In genomic region chr3:100048248-100048647, GRCh38 we compare ENCODE assay signal across 14 cellular contexts.
DNase-seq lines count a peak whose midpoint lies in the region; TF ChIP-seq lines count a peak whose summit lies in the region.
"Had no signal": no experiment of that assay in that cellular context is flagged by ENCODE, and none has a peak within 500 bp of the region (broad histone marks: within the 10 kb centered on the region; RNA-seq: fewer than 3 reads in every experiment).

No MANE protein-coding gene starts in this region.

- H3K27ac Mint-ChIP-seq in type B pancreatic cell = no peak overlapping the region
- H3K27ac Mint-ChIP-seq: activated CD4-positive, alpha-beta T cell treated with anti-CD3 and anti-CD28 coated beads, Interleukin-2, amount 10 ng/mL, durations not matched to agents 7 days and 5 days had no signal

- TF ChIP-seq CTCF in osteoblast (IDR thresholded peaks at IDR 0.05; ENCODE audit: extremely low read depth, low read depth, low read length) (no peak), type B pancreatic cell (conservative IDR thresholded peaks at IDR 0.05) (no peak)

- H3K9me2 ChIP-seq in Karpas-422 (replicated peaks; ENCODE audit: insufficient read depth, low read length) = no peaks in the 10 kb centered on the region

- H3K9ac ChIP-seq in BLaER1 = peak overlapping the region; percentile 43
- peak overlapping the region; percentile 40 for H3K9ac ChIP-seq in Karpas-422 (ENCODE audit: low read length)
- H3K9ac ChIP-seq in duodenal mucosa (ENCODE audit: low read depth in 1 of 2, low read length in 2 of 2) = peak overlapping the region in 1 of 2 donors; percentile 4

- H4K20me1 ChIP-seq in BLaER1 (no peaks in the 10 kb centered on the region), Karpas-422 (ENCODE audit: insufficient read depth, low read depth, low read length) (peaks cover 19% of the 10 kb centered on the region; the same call in 1 of the 2 replicates), osteoblast (ENCODE audit: insufficient read depth, low read length) (no peaks in the 10 kb centered on the region)

- H3K36me3 ChIP-seq in BLaER1 (no peaks in the 10 kb centered on the region), Karpas-422 (ENCODE audit: insufficient read depth, low read length) (no peaks in the 10 kb centered on the region), duodenal mucosa (ENCODE audit: control insufficient read depth in 1 of 2, insufficient read depth in 2 of 2, low read length in 2 of 2) (no peaks in the 10 kb centered on the region), osteoblast (ENCODE audit: insufficient read depth, low read length) (no peaks in the 10 kb centered on the region)

- H3K79me2 ChIP-seq in Karpas-422 (ENCODE audit: low read length) (no peaks in the 10 kb centered on the region), osteoblast (ENCODE audit: insufficient read depth, low read length) (no peaks in the 10 kb centered on the region)

- DNase-seq in Karpas-422 (no peak), osteoblast (ENCODE audit: insufficient read length, low spot score, missing footprints) (no peak), type B pancreatic cell (ENCODE audit: extremely low spot score, unreplicated experiment) (no peak), cerebellar cortex (ENCODE audit: low spot score) (no peak), amniotic stem cell (lab: John Stamatoyannopoulos, UW) (no peak)
- no peak for DNase-seq in stimulated activated CD4-positive, alpha-beta T cell treated with anti-CD3 and anti-CD28 coated beads, Interleukin-4, amount 100 ng/mL, for 4 hours
- DNase-seq: activated CD4-positive, alpha-beta T cell treated with anti-CD3 and anti-CD28 coated beads, Interleukin-2, amount 10 ng/mL, durations not matched to agents 7 days and 5 days; activated naive CD4-positive, alpha-beta T cell treated with Interleukin-2 at 50 U/mL for 16 hours; GOT3; NCI-H345; stimulated activated CD4-positive, alpha-beta T cell treated with anti-CD3 and anti-CD28 coated beads, Interleukin-15, amount 100 ng/mL, for 24 hours; stimulated activated naive CD4-positive, alpha-beta T cell treated with Interleukin-2 at 50 U/mL for 16 hours had no signal

- H3K27me3 ChIP-seq in BLaER1 = no peaks in the 10 kb centered on the region
- no peaks in the 10 kb centered on the region for H3K27me3 ChIP-seq in Karpas-422 (ENCODE audit: low read length)
- H3K27me3 ChIP-seq in duodenal mucosa (ENCODE audit: control insufficient read depth in 1 of 2, insufficient read depth in 2 of 2, low read length in 2 of 2) = no peaks in the 10 kb centered on the region
- H3K27me3 ChIP-seq in osteoblast (ENCODE audit: insufficient read depth, low read length) = no peaks in the 10 kb centered on the region

- H3K4me1 ChIP-seq in BLaER1 (peaks cover 48% of the 10 kb centered on the region), Karpas-422 (ENCODE audit: low read length) (peaks cover 62% of the 10 kb centered on the region), duodenal mucosa (ENCODE audit: control insufficient read depth in 1 of 2, insufficient read depth in 2 of 2, low read length in 2 of 2) (peaks cover 16 to 30% of the 10 kb centered on the region in 2 donors), osteoblast (ENCODE audit: insufficient read depth, low read length) (peaks cover 37% of the 10 kb centered on the region)

- no peaks in the 10 kb centered on the region for H3K27me3 Mint-ChIP-seq in type B pancreatic cell
- H3K27me3 Mint-ChIP-seq: activated CD4-positive, alpha-beta T cell treated with anti-CD3 and anti-CD28 coated beads, Interleukin-2, amount 10 ng/mL, durations not matched to agents 7 days and 5 days had no signal

- H3K4me3 ChIP-seq in BLaER1 (0 out of 2 replicates have a peak overlapping the region, but pooled peaks have one; percentile 17), Karpas-422 (ENCODE audit: low read length) (peak overlapping the region; percentile 46; the same call in 1 of the 2 replicates), duodenal mucosa (ENCODE audit: low read depth in 1 of 2, low read length in 2 of 2) (peak overlapping the region; percentile 41 to 49), osteoblast (ENCODE audit: insufficient read depth, low read length) (no peak overlapping the region)

- peaks cover 23% of the 10 kb centered on the region for H3K4me1 Mint-ChIP-seq in type B pancreatic cell (ENCODE audit: unreplicated experiment)

- H3K4me2 ChIP-seq in BLaER1 = peak overlapping the region; percentile 64
- peak overlapping the region; percentile 69 for H3K4me2 ChIP-seq in Karpas-422 (ENCODE audit: low read depth, low read length, poor library complexity, severe bottlenecking)
- no peak overlapping the region for H3K4me2 ChIP-seq in osteoblast (ENCODE audit: insufficient read depth, low read length)

- H3K9me3 ChIP-seq in BLaER1 (no peaks in the 10 kb centered on the region), Karpas-422 (ENCODE audit: low read length) (no peaks in the 10 kb centered on the region), duodenal mucosa (ENCODE audit: control insufficient read depth in 1 of 2, low read length in 2 of 2) (no peaks in the 10 kb centered on the region), osteoblast (ENCODE audit: low read depth, low read length) (no peaks in the 10 kb centered on the region)

- no peaks in the 10 kb centered on the region for H3K9me3 Mint-ChIP-seq in type B pancreatic cell
- H3K9me3 Mint-ChIP-seq: activated CD4-positive, alpha-beta T cell treated with anti-CD3 and anti-CD28 coated beads, Interleukin-2, amount 10 ng/mL, durations not matched to agents 7 days and 5 days had no signal

- H3K27ac ChIP-seq in BLaER1 (peak overlapping the region; percentile 53), Karpas-422 (ENCODE audit: low read length) (peak overlapping the region; percentile 85), duodenal mucosa (ENCODE audit: low read depth, low read length) (no peak overlapping the region), osteoblast (ENCODE audit: low read depth, low read length) (peak overlapping the region; percentile 59)

- no peak overlapping the region for H2AFZ ChIP-seq in Karpas-422 (ENCODE audit: low read length)
- no peak overlapping the region for H2AFZ ChIP-seq in osteoblast (ENCODE audit: low read length)

- no peaks in the 10 kb centered on the region for H3K36me3 Mint-ChIP-seq in type B pancreatic cell

- no peak overlapping the region for H3K4me3 Mint-ChIP-seq in type B pancreatic cell
- H3K4me3 Mint-ChIP-seq: activated CD4-positive, alpha-beta T cell treated with anti-CD3 and anti-CD28 coated beads, Interleukin-2, amount 10 ng/mL, durations not matched to agents 7 days and 5 days had no signal
